8 cellular contexts compared by ENCODE assay signal in the genomic region with DNA sequence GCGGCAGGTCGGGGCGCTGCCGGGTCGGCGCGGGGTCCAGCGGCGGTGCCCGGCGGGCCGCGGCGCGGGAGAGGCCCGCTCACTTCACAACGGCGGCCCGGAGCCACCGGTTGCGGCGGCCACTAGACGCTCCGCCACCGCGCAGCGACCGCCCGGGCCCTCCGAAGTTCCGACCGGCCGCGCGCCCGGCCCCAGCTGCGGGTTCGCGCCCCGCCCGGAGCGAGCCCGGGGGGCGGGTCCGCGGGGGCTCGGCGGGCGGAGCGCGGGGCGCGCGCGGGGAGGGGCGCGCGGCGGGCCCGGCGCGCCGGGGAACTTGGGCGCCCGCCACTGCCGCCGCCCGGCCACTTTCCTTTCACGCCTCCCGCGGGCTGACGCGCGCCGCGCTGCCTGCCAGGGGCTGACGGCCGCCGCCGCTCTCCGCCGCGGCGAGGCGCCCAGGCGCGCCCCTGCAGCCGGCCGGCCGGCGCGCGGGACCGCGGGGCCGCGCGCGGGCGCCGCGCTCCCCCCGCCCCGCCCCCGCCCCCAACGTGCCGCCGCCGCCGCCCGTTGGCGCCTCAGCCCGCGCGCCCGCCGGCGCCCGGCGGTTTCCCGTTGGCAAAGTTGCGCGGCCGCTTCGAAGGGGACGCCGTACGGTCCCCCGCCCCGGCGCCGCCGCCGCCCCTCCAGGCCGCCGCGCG.
A peak's percentile ranks its signal among the peaks of the same experiment; 100 is the strongest.
DNase-seq lines count a peak whose midpoint lies in the region; ATAC-seq lines count a peak whose summit lies in the region.

No MANE protein-coding gene starts in this region.

- ATAC-seq in GM19023 (IDR thresholded peaks at IDR 0.05; ENCODE audit: unreplicated experiment) (peak; percentile 37), HG03342 (IDR thresholded peaks at IDR 0.05; ENCODE audit: unreplicated experiment) (peak; percentile 40)

- peak overlapping the region; percentile 90 for H3K4me3 ChIP-seq in rectal smooth muscle tissue (ENCODE audit: low read length)

- H3K4me1 ChIP-seq in rectal smooth muscle tissue (ENCODE audit: control insufficient read depth, insufficient read depth, low read length): peaks cover 4% of the 10 kb centered on the region

- peak overlapping the region; percentile 73 for H3K9ac ChIP-seq in rectal smooth muscle tissue (ENCODE audit: low read length)

- DNase-seq in Ammon's horn (ENCODE audit: low spot score) (peak; percentile 64), SW480 (ENCODE audit: low spot score) (peak; percentile 58), anterior cingulate cortex (lab: John Stamatoyannopoulos, UW) (peak in 44 of 58 donors; percentile 11 to 69 (median 46)), hepatic stellate cell (ENCODE audit: low spot score) (peak; percentile 83), cortex of kidney (lab: John Stamatoyannopoulos, UW) (no peak)

- no peaks in the 10 kb centered on the region for H3K27me3 ChIP-seq in rectal smooth muscle tissue (ENCODE audit: control insufficient read depth, insufficient read depth, low read length)

- H3K27ac ChIP-seq in rectal smooth muscle tissue (ENCODE audit: low read depth, low read length): peak overlapping the region; percentile 87

- H3K36me3 ChIP-seq in rectal smooth muscle tissue (ENCODE audit: control insufficient read depth, insufficient read depth, low read length): no peaks in the 10 kb centered on the region
